Comparison of ENCODE assay signal across 10 cellular contexts in genomic region chr2:37375721-37376399, GRCh38. TPM values are rescaled to one million over a fixed set of nuclear protein-coding genes. Genes with fewer than 3 reads are reported as not detected.
DNase-seq lines count a peak whose midpoint lies in the region; ATAC-seq and TF ChIP-seq lines count a peak whose summit lies in the region.
"Had no signal": no experiment of that assay in that cellular context is flagged by ENCODE, and none has a peak within 500 bp of the region (broad histone marks: within the 10 kb centered on the region; RNA-seq: fewer than 3 reads in every experiment).

No MANE protein-coding gene starts in this region.

- H3K27ac ChIP-seq in PC-3 (ENCODE audit: low read length) (peak overlapping the region; percentile 60), neural progenitor cell (no peak overlapping the region), RWPE1 (no peak overlapping the region)
- H3K27ac ChIP-seq: SJCRH30 had no signal

- BruUV-seq in PC-3 (replicated peaks; lab: Mats Ljungman, UMichigan) = no TSS peak

- intact Hi-C loops in PC-3 (cut with micrococcal nuclease) = loop anchor here (2.0 to 5.0 kb wide), 2 partner anchors 34 to 51 kb away; partner anchors contain the start of genes PRKD3 and QPCT

- peak overlapping the region; percentile 47 for H3K27ac Mint-ChIP-seq in neural progenitor cell

- no peaks in the 10 kb centered on the region for H3K36me3 Mint-ChIP-seq in neural progenitor cell

- H3K9ac ChIP-seq in PC-3 (ENCODE audit: low read length) (no peak overlapping the region), neural progenitor cell (no peak overlapping the region)

- peaks cover 3% of the 10 kb centered on the region for H3K27me3 Mint-ChIP-seq in neural progenitor cell (ENCODE audit: insufficient read depth, low read depth)

- TF ChIP-seq CTCF in PC-3 (conservative IDR thresholded peaks at IDR 0.05; ENCODE audit: low read depth, low read length) (no peak), neural progenitor cell (IDR thresholded peaks at IDR 0.05) (no peak), RWPE1 (conservative IDR thresholded peaks at IDR 0.05; ENCODE audit: low read depth) (no peak)

- no peak overlapping the region for H2AFZ ChIP-seq in PC-3 (ENCODE audit: low read length)
- H2AFZ ChIP-seq in neural progenitor cell (replicated peaks) = peak overlapping the region; percentile 83

- H3K4me1 Mint-ChIP-seq in neural progenitor cell = peaks cover 19% of the 10 kb centered on the region

- H3K79me2 ChIP-seq in PC-3 (ENCODE audit: low read length) (no peaks in the 10 kb centered on the region), neural progenitor cell (ENCODE audit: low read depth) (no peaks in the 10 kb centered on the region)

- H3K9me3 ChIP-seq in PC-3 (ENCODE audit: low read length) = no peaks in the 10 kb centered on the region
- no peaks in the 10 kb centered on the region for H3K9me3 ChIP-seq in neural progenitor cell (ENCODE audit: low read depth)
- H3K9me3 ChIP-seq: SJCRH30 had no signal

- POLR2A ChIA-PET in PC-3 (lab: Charles Lee; ENCODE audit: unreplicated experiment) (no interaction called here), RWPE1 (lab: Yijun Ruan, JAX; ENCODE audit: low non-redundant PET) (no interaction called here)

- ATAC-seq in GM19023 (IDR thresholded peaks at IDR 0.05; ENCODE audit: unreplicated experiment) (peak; percentile 27), HG02588 (IDR thresholded peaks at IDR 0.05; ENCODE audit: unreplicated experiment) (peak; percentile 22), PC-3 (no peak), HG03097 (IDR thresholded peaks at IDR 0.05; ENCODE audit: low FRiP score, unreplicated experiment) (no peak)

- 0 out of 2 replicates have a peak overlapping the region, but pooled peaks have one; percentile 36 for H3K4me3 ChIP-seq in PC-3 (ENCODE audit: low read length)
- no peak overlapping the region for H3K4me3 ChIP-seq in neural progenitor cell
- H3K4me3 ChIP-seq: SJCRH30 had no signal

- H3K9me2 ChIP-seq in PC-3 (replicated peaks; ENCODE audit: low read length) = no peaks in the 10 kb centered on the region

- CTCF ChIA-PET in PC-3 (lab: Charles Lee) = interaction anchor here (1.5 kb wide), 1 partner anchor 501 kb away, joined by 3 read pairs; no protein-coding TSS in a partner anchor
- CTCF ChIA-PET in RWPE1 (lab: Yijun Ruan, JAX) = interaction anchor here (0.6 kb wide), 2 partner anchors 10 to 434 kb away, joined by 3 to 4 read pairs; no protein-coding TSS in a partner anchor

- H3K27me3 ChIP-seq in PC-3 (ENCODE audit: low read length) (no peaks in the 10 kb centered on the region), neural progenitor cell (no peaks in the 10 kb centered on the region)
- H3K27me3 ChIP-seq: SJCRH30 had no signal

- no peaks in the 10 kb centered on the region for H3K9me3 Mint-ChIP-seq in neural progenitor cell

- H3F3A ChIP-seq in PC-3 (ENCODE audit: low read length, unreplicated experiment) (no peaks in the 10 kb centered on the region), neural progenitor cell (ENCODE audit: low read depth) (no peaks in the 10 kb centered on the region)

- no peak for DNase-seq in PC-3
- DNase-seq in neural progenitor cell (ENCODE audit: low spot score) = no peak
- no peak for DNase-seq in DMS53 (lab: John Stamatoyannopoulos, UW)
- DNase-seq in RWPE1 (ENCODE audit: low spot score) = no peak
- DNase-seq in LoVo (ENCODE audit: low spot score) = no peak
- DNase-seq: effector CD8-positive, alpha-beta T cell had no signal

- peak overlapping the region; percentile 16 for H3K4me3 Mint-ChIP-seq in neural progenitor cell

- no peaks in the 10 kb centered on the region for H3K36me3 ChIP-seq in PC-3 (ENCODE audit: low read depth, low read length)
- H3K36me3 ChIP-seq in neural progenitor cell = no peaks in the 10 kb centered on the region
- H3K36me3 ChIP-seq: SJCRH30 had no signal

- H3K4me1 ChIP-seq in PC-3 (ENCODE audit: insufficient read depth, low read length) (peaks cover 45% of the 10 kb centered on the region), neural progenitor cell (no peaks in the 10 kb centered on the region)

- H4K20me1 ChIP-seq in PC-3 (ENCODE audit: low read length) (no peaks in the 10 kb centered on the region), neural progenitor cell (ENCODE audit: low read depth) (no peaks in the 10 kb centered on the region)

- H3K4me2 ChIP-seq in PC-3 (ENCODE audit: low read length) = peak overlapping the region; percentile 67
- H3K4me2 ChIP-seq in neural progenitor cell = no peak overlapping the region

RNA-seq across cellular contexts. Expression of gene QPCT, which starts 31.4 kb away (rescaled TPM):
- total RNA-seq in PC-3 (2014; rRNA removed) (not detected in 2 replicates), neural progenitor cell (ENCODE audit: low replicate concordance) (0.19 TPM in 1 of 2 replicates, not detected in the other)

RNA-seq across cellular contexts. Expression of gene PRKD3, which starts 51.2 kb away (rescaled TPM):
- total RNA-seq in PC-3 (2014; rRNA removed) (26.4 and 27.2 TPM in 2 replicates), neural progenitor cell (ENCODE audit: low replicate concordance) (59.1 and 95.9 TPM in 2 replicates)

Comparison
In these comparisons a context has a peak if more than half of its experiments do, and no peak if none do; other contexts are left out.
1. ATAC-seq: peak in GM19023 (single experiment) and HG02588 (single experiment); none in PC-3 (single experiment) and HG03097 (single experiment).